ENCODE assay signal across 8 cellular contexts in the genomic region with DNA sequence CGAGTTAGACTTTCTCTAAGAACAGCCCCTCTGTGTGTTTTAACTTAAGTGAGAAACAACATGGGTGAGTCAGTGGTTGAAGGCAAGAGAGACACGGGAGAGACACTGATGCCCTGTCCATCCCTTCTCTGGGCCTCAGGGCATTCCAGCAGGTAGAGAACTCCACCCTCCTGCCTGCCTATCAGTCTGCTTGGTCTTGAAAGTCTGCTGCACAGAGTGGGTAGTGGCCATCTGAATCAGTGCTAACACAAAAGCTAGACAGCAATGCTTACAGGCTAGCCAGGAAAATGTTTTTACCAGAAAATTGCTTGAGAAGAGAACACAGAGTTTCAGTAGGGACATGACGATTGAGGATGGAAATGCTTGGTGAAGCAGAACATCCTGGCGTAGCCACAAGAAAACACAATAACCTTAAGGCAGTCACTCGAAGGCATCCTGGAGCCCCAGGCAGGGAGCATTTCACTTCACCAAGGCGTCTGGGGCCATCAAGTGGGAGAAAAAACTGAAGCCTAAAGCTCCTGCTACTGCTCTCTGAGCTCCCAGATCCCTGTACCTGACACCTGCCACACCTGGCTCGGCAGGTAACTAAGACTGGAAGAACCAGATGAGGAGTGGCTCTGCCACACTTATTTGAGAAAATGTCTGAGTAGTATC. TPM values are rescaled to one million over a fixed set of nuclear protein-coding genes. Genes with fewer than 3 reads are reported as not detected.
A peak's percentile ranks its signal among the peaks of the same experiment; 100 is the strongest.
DNase-seq lines count a peak whose midpoint lies in the region; ATAC-seq and TF ChIP-seq lines count a peak whose summit lies in the region.

No MANE protein-coding gene starts in this region.

- H3K4me2 ChIP-seq in DND-41 (ENCODE audit: insufficient read depth, low read length) (peak overlapping the region; percentile 52), SU-DHL-6 (ENCODE audit: low read depth, low read length, poor library complexity, severe bottlenecking) (peak overlapping the region; percentile 54)

- H3K27me3 ChIP-seq in DND-41 (ENCODE audit: insufficient read depth, low read length, poor library complexity) (no peaks in the 10 kb centered on the region), SU-DHL-6 (ENCODE audit: low read length) (no peaks in the 10 kb centered on the region), gastrocnemius medialis (peaks cover 4 to 7% (median 7%) of the 10 kb centered on the region in 3 donors)

- H3K79me2 ChIP-seq in DND-41 (ENCODE audit: insufficient read depth, low read length) (no peaks in the 10 kb centered on the region), SU-DHL-6 (ENCODE audit: insufficient read depth, low read length) (no peaks in the 10 kb centered on the region)

- no peaks in the 10 kb centered on the region for H4K20me1 ChIP-seq in DND-41 (ENCODE audit: insufficient read depth, low read length)
- H4K20me1 ChIP-seq in SU-DHL-6 (ENCODE audit: low read depth, low read length), result no peaks in the 10 kb centered on the region

- H2AFZ ChIP-seq in DND-41 (ENCODE audit: low read depth, low read length) (peak overlapping the region; percentile 70), SU-DHL-6 (ENCODE audit: low read depth, low read length, severe bottlenecking) (peak overlapping the region; percentile 42)

- intact Hi-C loops in gastrocnemius medialis (cut with DNase I; ENCODE audit: low total_unique reads), result no loop called here

- H3K9me2 ChIP-seq in SU-DHL-6 (replicated peaks; ENCODE audit: insufficient read depth, low read length), result no peaks in the 10 kb centered on the region

- no peak for TF ChIP-seq CTCF in DND-41 (IDR thresholded peaks at IDR 0.05; ENCODE audit: borderline replicate concordance, extremely low read depth, low read length, poor library complexity, severe bottlenecking)
- TF ChIP-seq CTCF in SU-DHL-6 (IDR thresholded peaks at IDR 0.05; ENCODE audit: insufficient read depth, low read length, poor library complexity, severe bottlenecking), result no peak
- no peak for TF ChIP-seq CTCF in gastrocnemius medialis (IDR thresholded peaks at IDR 0.05 in 4 of 5, conservative IDR thresholded peaks at IDR 0.05 in 1 of 5)

- ATAC-seq in DND-41 (ENCODE audit: insufficient read depth, low read depth) (no peak), esophagus mucosa (peak; percentile 71), gastrocnemius medialis (peak in 1 of 2 donors; percentile 20), GM21526 (IDR thresholded peaks at IDR 0.05; ENCODE audit: low FRiP score, unreplicated experiment) (no peak)

- H3K27ac ChIP-seq in DND-41 (ENCODE audit: low read length) (peak overlapping the region; percentile 90), SU-DHL-6 (ENCODE audit: low read depth, low read length) (peak overlapping the region; percentile 76), gastrocnemius medialis (peak overlapping the region; percentile 32 to 80 (median 73))

- H3K9me3 ChIP-seq in DND-41 (ENCODE audit: insufficient read depth, low read length, severe bottlenecking) (no peaks in the 10 kb centered on the region), SU-DHL-6 (ENCODE audit: insufficient read depth, low read length) (no peaks in the 10 kb centered on the region), gastrocnemius medialis (no peaks in the 10 kb centered on the region)

- in situ Hi-C loops in gastrocnemius medialis (cut with MboI; ENCODE audit: low sequenced_read_pairs in 4 of 4), result no loop called here

- no peaks in the 10 kb centered on the region for H3K36me3 ChIP-seq in DND-41 (ENCODE audit: insufficient read depth, low read length)
- H3K36me3 ChIP-seq in SU-DHL-6 (ENCODE audit: low read length), result no peaks in the 10 kb centered on the region
- no peaks in the 10 kb centered on the region for H3K36me3 ChIP-seq in gastrocnemius medialis

- H3K4me1 ChIP-seq in DND-41 (ENCODE audit: insufficient read depth, low read length) (peaks cover 37% of the 10 kb centered on the region), gastrocnemius medialis (peaks cover 19 to 31% of the 10 kb centered on the region in 2 donors)

- DNase-seq in DND-41 (no peak), gastrocnemius medialis (no peak), HuH-7 (ENCODE audit: low spot score) (no peak), NCI-H2081 treated with DMSO at 0.1 percent for 48 hours (lab: John Stamatoyannopoulos, UW) (no peak), LoVo (ENCODE audit: low spot score) (no peak)

- TF ChIP-seq POLR2A in gastrocnemius medialis (IDR thresholded peaks at IDR 0.05), result peak in 1 of 2 donors; percentile 26

- H3K4me3 ChIP-seq in DND-41 (ENCODE audit: low read depth in 1 of 2, low read length in 2 of 2), result peak overlapping the region in 1 of 2 experiments; percentile 48; a peak in 2 of 4 replicates
- H3K4me3 ChIP-seq in SU-DHL-6 (ENCODE audit: insufficient read depth, low read length, poor library complexity, severe bottlenecking), result no peak overlapping the region
- no peak overlapping the region for H3K4me3 ChIP-seq in gastrocnemius medialis

- H3K9ac ChIP-seq in DND-41 (ENCODE audit: low read depth, low read length) (peak overlapping the region; percentile 52), SU-DHL-6 (ENCODE audit: low read length) (no peak overlapping the region; the same call in 1 of the 2 replicates)

- H3F3A ChIP-seq in SU-DHL-6 (ENCODE audit: insufficient read depth), result no peaks in the 10 kb centered on the region

RNA-seq across cellular contexts. Expression of gene LBR, which starts 17.9 kb away (rescaled TPM):
- total RNA-seq in esophagus mucosa (52.6 TPM), gastrocnemius medialis (10 to 100 TPM; 16.5 to 19.8 (median 18.5) TPM)
